Comparison of ENCODE assay signal across 16 cellular contexts in genomic region chr10:124153601-124153930, GRCh38.
DNase-seq lines count a peak whose midpoint lies in the region; ATAC-seq, FAIRE-seq and TF ChIP-seq lines count a peak whose summit lies in the region.
"Had no signal": no experiment of that assay in that cellular context is flagged by ENCODE, and none has a peak within 500 bp of the region (broad histone marks: within the 10 kb centered on the region; RNA-seq: fewer than 3 reads in every experiment).

No MANE protein-coding gene starts in this region.

- intact Hi-C loops in mammary epithelial cell (cut with micrococcal nuclease), result loop anchor here (1.0 to 5.0 kb wide), 5 partner anchors 31 to 234 kb away; partner anchors contain the start of gene CHST15

- H3K4me2 ChIP-seq in KMS-11 (peak overlapping the region; percentile 99; the same call in 1 of the 2 replicates), mammary epithelial cell (ENCODE audit: insufficient read depth, low read depth, low read length) (peak overlapping the region; percentile 68), osteoblast (ENCODE audit: insufficient read depth, low read length) (peak overlapping the region; percentile 73)
- H3K4me2 ChIP-seq: GM23338 had no signal

- ATAC-seq in HG02884 (IDR thresholded peaks at IDR 0.05; ENCODE audit: unreplicated experiment), result no peak
- ATAC-seq in GM21717 (IDR thresholded peaks at IDR 0.05; ENCODE audit: unreplicated experiment), result no peak

- H3K27ac ChIP-seq in ACC112 (ENCODE audit: low read depth, low read length) (peak overlapping the region; percentile 65), KMS-11 (peak overlapping the region; percentile 90), mammary epithelial cell (ENCODE audit: insufficient read depth, low read depth, low read length) (peak overlapping the region; percentile 65), osteoblast (ENCODE audit: low read depth, low read length) (peak overlapping the region; percentile 80)

- 90% methylated on average over 2 of the region's 3 CpGs for WGBS in mammary epithelial cell (ENCODE audit: low coverage, missing lambda C conversion rate)

- H3K9ac ChIP-seq in KMS-11 (peak overlapping the region; percentile 64; the same call in 1 of the 2 replicates), mammary epithelial cell (ENCODE audit: insufficient read depth, low read length) (no peak overlapping the region)

- no peak for FAIRE-seq in D721Med (lab: Jason Lieb, UNC)
- FAIRE-seq: frontal cortex, HTR-8/SVneo, kidney, urothelium cell line had no signal

- H3K4me1 ChIP-seq in ACC112 (ENCODE audit: control insufficient read depth, insufficient read depth, low read length, unreplicated experiment), result peaks cover 35% of the 10 kb centered on the region
- H3K4me1 ChIP-seq in KMS-11 (ENCODE audit: low read depth, poor library complexity, severe bottlenecking), result peaks cover 73% of the 10 kb centered on the region
- peaks cover 32% of the 10 kb centered on the region for H3K4me1 ChIP-seq in mammary epithelial cell (ENCODE audit: insufficient read depth, low read length)
- H3K4me1 ChIP-seq in osteoblast (ENCODE audit: insufficient read depth, low read length), result peaks cover 47% of the 10 kb centered on the region

- no peak overlapping the region for H2AFZ ChIP-seq in ACC112 (ENCODE audit: low read length, unreplicated experiment)
- no peak overlapping the region for H2AFZ ChIP-seq in KMS-11 (ENCODE audit: low read depth)
- H2AFZ ChIP-seq in mammary epithelial cell (ENCODE audit: low read depth, low read length), result no peak overlapping the region
- H2AFZ ChIP-seq in osteoblast (ENCODE audit: low read length), result no peak overlapping the region

- TSS peak; percentile 70 for BruUV-seq in mammary epithelial cell (replicated peaks; lab: Mats Ljungman, UMichigan)

- H3K36me3 ChIP-seq in ACC112 (ENCODE audit: insufficient read depth, low read length) (no peaks in the 10 kb centered on the region), KMS-11 (ENCODE audit: insufficient read depth) (no peaks in the 10 kb centered on the region), mammary epithelial cell (ENCODE audit: insufficient read depth, low read length) (no peaks in the 10 kb centered on the region), osteoblast (ENCODE audit: insufficient read depth, low read length) (no peaks in the 10 kb centered on the region)

- no peaks in the 10 kb centered on the region for H3K79me2 ChIP-seq in ACC112 (ENCODE audit: control insufficient read depth, insufficient read depth, low read length, unreplicated experiment)
- peaks cover 3% of the 10 kb centered on the region for H3K79me2 ChIP-seq in KMS-11 (ENCODE audit: insufficient read depth, low read depth)
- H3K79me2 ChIP-seq in mammary epithelial cell (ENCODE audit: insufficient read depth, low read length), result no peaks in the 10 kb centered on the region
- no peaks in the 10 kb centered on the region for H3K79me2 ChIP-seq in osteoblast (ENCODE audit: insufficient read depth, low read length)

- dilution Hi-C loops in mammary epithelial cell (cut with HindIII; ENCODE audit: low sequenced_read_pairs), result no loop called here

- in situ Hi-C loops in mammary epithelial cell (cut with MboI; ENCODE audit: low sequenced_read_pairs in 2 of 2), result no loop called here

- H3K9me3 ChIP-seq in mammary epithelial cell (replicated peaks; ENCODE audit: insufficient read depth, low read length) (no peaks in the 10 kb centered on the region), osteoblast (ENCODE audit: low read depth, low read length) (no peaks in the 10 kb centered on the region)

- H3K4me3 ChIP-seq in ACC112 (ENCODE audit: low read depth, low read length) (no peak overlapping the region), KMS-11 (IDR thresholded peaks at IDR 0.05; ENCODE audit: insufficient read depth, low read depth, low read length) (no peak overlapping the region), mammary epithelial cell (replicated peaks in 1 of 3; ENCODE audit: insufficient read depth in 1 of 3, low read depth in 2 of 3, low read length in 3 of 3) (no peak overlapping the region), osteoblast (ENCODE audit: insufficient read depth, low read length) (no peak overlapping the region)
- H3K4me3 ChIP-seq: dorsolateral prefrontal cortex, GM23338 had no signal

- DNase-seq in mammary epithelial cell (no peak), osteoblast (ENCODE audit: insufficient read length, low spot score, missing footprints) (no peak), HCEC 1CT (no peak), D721Med (ENCODE audit: insufficient read length, low spot score) (no peak)
- DNase-seq: activated CD4-positive, alpha-beta T cell treated with anti-CD3 and anti-CD28 coated beads for 1 hour; NCI-H82 had no signal

- no peaks in the 10 kb centered on the region for H3K27me3 ChIP-seq in ACC112 (ENCODE audit: insufficient read depth, low read length)
- no peaks in the 10 kb centered on the region for H3K27me3 ChIP-seq in KMS-11 (ENCODE audit: insufficient read depth, low read depth)
- H3K27me3 ChIP-seq in mammary epithelial cell (ENCODE audit: insufficient read depth, low read length), result no peaks in the 10 kb centered on the region
- H3K27me3 ChIP-seq in osteoblast (ENCODE audit: insufficient read depth, low read length), result no peaks in the 10 kb centered on the region

- H4K20me1 ChIP-seq in KMS-11 (ENCODE audit: insufficient read depth), result no peaks in the 10 kb centered on the region
- H4K20me1 ChIP-seq in mammary epithelial cell (ENCODE audit: insufficient read depth, low read length), result no peaks in the 10 kb centered on the region
- no peaks in the 10 kb centered on the region for H4K20me1 ChIP-seq in osteoblast (ENCODE audit: insufficient read depth, low read length)

- CTCF ChIA-PET in mammary epithelial cell (lab: Charles Lee; ENCODE audit: low non-redundant PET), result interaction anchor here (0.8 to 1.2 kb wide), 2 partner anchors 124 to 159 kb away, joined by 5 to 6 read pairs; no protein-coding TSS in a partner anchor

- TF ChIP-seq CTCF in KMS-11 (conservative IDR thresholded peaks at IDR 0.05; ENCODE audit: low read depth, low read length), result no peak
- TF ChIP-seq CTCF in mammary epithelial cell (conservative IDR thresholded peaks at IDR 0.05 in 1 of 2, IDR thresholded peaks at IDR 0.05 in 1 of 2; ENCODE audit: extremely low read depth in 1 of 2, insufficient read depth in 1 of 2, low read depth in 1 of 2, low read length in 2 of 2), result no peak
- no peak for TF ChIP-seq CTCF in osteoblast (IDR thresholded peaks at IDR 0.05; ENCODE audit: extremely low read depth, low read depth, low read length)
- TF ChIP-seq CTCF in D721Med (IDR thresholded peaks at IDR 0.05; ENCODE audit: insufficient read depth, missing control alignments), result no peak
